Comparison of ENCODE assay signal across 19 cellular contexts in genomic region chr7:16747095-16747494, GRCh38. TPM values are rescaled to one million over a fixed set of nuclear protein-coding genes. Genes with fewer than 3 reads are reported as not detected.
A peak's percentile ranks its signal among the peaks of the same experiment; 100 is the strongest.
DNase-seq lines count a peak whose midpoint lies in the region; ATAC-seq and TF ChIP-seq lines count a peak whose summit lies in the region.
"Had no signal": no experiment of that assay in that cellular context is flagged by ENCODE, and none has a peak within 500 bp of the region (broad histone marks: within the 10 kb centered on the region; RNA-seq: fewer than 3 reads in every experiment).

No MANE protein-coding gene starts in this region.

- H3K36me3 Mint-ChIP-seq in activated CD4-positive, alpha-beta memory T cell treated with anti-CD3 and anti-CD28 coated beads for 36 hours = no peaks in the 10 kb centered on the region

- peaks cover 9% of the 10 kb centered on the region for H3K27me3 Mint-ChIP-seq in activated CD4-positive, alpha-beta memory T cell treated with anti-CD3 and anti-CD28 coated beads for 36 hours

- peaks cover 7 to 44% (median 15%) of the 10 kb centered on the region in 9 donors for H3K4me1 ChIP-seq in heart right ventricle
- peaks cover 3% of the 10 kb centered on the region for H3K4me1 ChIP-seq in testis
- peaks cover 0 to 3% (median 0%) of the 10 kb centered on the region in 4 donors for H3K4me1 ChIP-seq in Peyer's patch
- H3K4me1 ChIP-seq: SJCRH30 had no signal

- H3K27ac ChIP-seq in heart right ventricle = peak overlapping the region in 5 of 10 donors; percentile 16 to 46 (median 20)
- H3K27ac ChIP-seq in testis = no peak overlapping the region
- H3K27ac ChIP-seq in Peyer's patch = no peak overlapping the region
- H3K27ac ChIP-seq: C4-2B, SJCRH30 had no signal

- intact Hi-C loops in heart right ventricle (cut with DNase I) = loop anchor here in 1 of 10 donors (10.0 kb wide), 1 partner anchor 1062 kb away; the partner anchor contains the start of gene MEOX2
- intact Hi-C loops in testis (cut with DNase I; ENCODE audit: low total_unique reads) = no loop called here
- intact Hi-C loops in activated CD4-positive, alpha-beta memory T cell treated with anti-CD3 and anti-CD28 coated beads for 36 hours (cut with micrococcal nuclease) = no loop called here

- 7 to 20% methylated on average over 1 of the region's 1 CpG for WGBS in heart right ventricle, 2 donors
- 16 to 50% methylated on average over 1 of the region's 1 CpG for WGBS in testis, 2 donors

- no peaks in the 10 kb centered on the region for H3K27me3 ChIP-seq in heart right ventricle
- H3K27me3 ChIP-seq in testis = no peaks in the 10 kb centered on the region
- H3K27me3 ChIP-seq in Peyer's patch = no peaks in the 10 kb centered on the region
- H3K27me3 ChIP-seq: SJCRH30 had no signal

- no peaks in the 10 kb centered on the region for H3K4me1 Mint-ChIP-seq in activated CD4-positive, alpha-beta memory T cell treated with anti-CD3 and anti-CD28 coated beads for 36 hours (ENCODE audit: low read depth)

- TF ChIP-seq POLR2A in testis (IDR thresholded peaks at IDR 0.05) (no peak), Peyer's patch (IDR thresholded peaks at IDR 0.05) (no peak)

- ATAC-seq in heart right ventricle = peak; percentile 77 to 94 (median 88)

- H3K27ac Mint-ChIP-seq in activated CD4-positive, alpha-beta memory T cell treated with anti-CD3 and anti-CD28 coated beads for 36 hours = no peak overlapping the region
- H3K27ac Mint-ChIP-seq: H9 had no signal

- CTCF ChIA-PET in activated CD4-positive, alpha-beta memory T cell treated with anti-CD3 and anti-CD28 coated beads for 36 hours (lab: Charles Lee) = no interaction called here

- POLR2A ChIA-PET in activated CD4-positive, alpha-beta memory T cell treated with anti-CD3 and anti-CD28 coated beads for 36 hours (lab: Charles Lee) = no interaction called here

- no peaks in the 10 kb centered on the region for H3K9me3 ChIP-seq in heart right ventricle
- H3K9me3 ChIP-seq in testis = no peaks in the 10 kb centered on the region
- no peaks in the 10 kb centered on the region for H3K9me3 ChIP-seq in Peyer's patch
- H3K9me3 ChIP-seq: SJCRH30 had no signal

- peak; percentile 7 for DNase-seq in NCI-H2171 treated with DMSO at 0.1 percent for 48 hours (lab: John Stamatoyannopoulos, UW)
- no peak for DNase-seq in NCI-H2171 (lab: John Stamatoyannopoulos, UW)
- DNase-seq in NCI-H82 treated with DMSO at 0.1 percent for 48 hours (lab: John Stamatoyannopoulos, UW; ENCODE audit: unreplicated experiment) = peak; percentile 74
- DNase-seq in heart right ventricle = peak in 1 of 2 donors; percentile 62
- DNase-seq in testis = peak; percentile 29
- DNase-seq in activated gamma-delta T cell treated with Interleukin-2 at 50 U/mL for 16 hours = no peak
- DNase-seq in Peyer's patch = no peak
- no peak for DNase-seq in activated CD4-positive, alpha-beta memory T cell treated with anti-CD3 and anti-CD28 coated beads for 36 hours
- DNase-seq: 8988T, DMS53, H9, IMR-90, Kasumi-1, NCI-H1436, NCI-H2081 treated with DMSO at 0.1 percent for 48 hours, NCI-H226, SJCRH30 had no signal

- TF ChIP-seq CTCF in heart right ventricle (IDR thresholded peaks at IDR 0.05) (no peak), testis (IDR thresholded peaks at IDR 0.05) (no peak), Peyer's patch (IDR thresholded peaks at IDR 0.05) (no peak)

- no peaks in the 10 kb centered on the region for H3K9me3 Mint-ChIP-seq in activated CD4-positive, alpha-beta memory T cell treated with anti-CD3 and anti-CD28 coated beads for 36 hours
- H3K9me3 Mint-ChIP-seq: H9 had no signal

- no peak overlapping the region for H3K4me3 ChIP-seq in heart right ventricle
- no peak overlapping the region for H3K4me3 ChIP-seq in testis
- no peak overlapping the region for H3K4me3 ChIP-seq in Peyer's patch
- H3K4me3 ChIP-seq: SJCRH30 had no signal

- no peaks in the 10 kb centered on the region for H3K36me3 ChIP-seq in heart right ventricle
- H3K36me3 ChIP-seq in testis (ENCODE audit: low read depth, missing control alignments) = no peaks in the 10 kb centered on the region
- H3K36me3 ChIP-seq in Peyer's patch = no peaks in the 10 kb centered on the region
- H3K36me3 ChIP-seq: SJCRH30 had no signal

- no peak overlapping the region for H3K4me3 Mint-ChIP-seq in activated CD4-positive, alpha-beta memory T cell treated with anti-CD3 and anti-CD28 coated beads for 36 hours
- H3K4me3 Mint-ChIP-seq: H9 had no signal

RNA-seq across cellular contexts. Expression of gene TSPAN13, which starts 6.5 kb away (rescaled TPM):
- 10 to 100 TPM in 5 of 10 donors, 1 to 10 TPM in 5; 6.8 to 26.3 (median 10.0) TPM for total RNA-seq in heart right ventricle
- polyA plus RNA-seq in heart right ventricle = 10 to 100 TPM; 26.4 to 40.1 TPM
- total RNA-seq in testis = 10 to 100 TPM; 10.6 to 13.0 TPM
- polyA plus RNA-seq in testis (ENCODE audit: insufficient read depth, low read depth, low replicate concordance) = 10.0 TPM
- 10 to 100 TPM; 21.5 to 53.9 (median 33.1) TPM for total RNA-seq in Peyer's patch
- total RNA-seq in activated CD4-positive, alpha-beta memory T cell treated with anti-CD3 and anti-CD28 coated beads for 36 hours = under 1 TPM; 0.41 to 0.76 TPM

RNA-seq across cellular contexts. Expression of gene AGR2, which starts 57.7 kb away (rescaled TPM):
- not detected for total RNA-seq in heart right ventricle
- not detected for polyA plus RNA-seq in heart right ventricle
- total RNA-seq in testis = under 1 TPM in 1 of 2 donors, not detected in 1; 0.16 TPM
- 1.5 TPM for polyA plus RNA-seq in testis (ENCODE audit: insufficient read depth, low read depth, low replicate concordance)
- 100 to 1,000 TPM in 3 of 4 donors, 10 to 100 TPM in 1; 49.5 to 282 (median 252) TPM for total RNA-seq in Peyer's patch
- not detected for total RNA-seq in activated CD4-positive, alpha-beta memory T cell treated with anti-CD3 and anti-CD28 coated beads for 36 hours
- total RNA-seq: H9, IMR-90, RPMI7951, SJCRH30 had no signal
- polyA plus RNA-seq: IMR-90 had no signal

Comparison
In these comparisons a context has a peak if more than half of its experiments do, and no peak if none do; other contexts are left out.
1. DNase-seq: peak in NCI-H2171 treated with DMSO at 0.1 percent for 48 hours (single experiment), NCI-H82 treated with DMSO at 0.1 percent for 48 hours (single experiment) and testis (single experiment); none in NCI-H2171 (single experiment), activated gamma-delta T cell treated with Interleukin-2 at 50 U/mL for 16 hours (single experiment), Peyer's patch (0 of 3) and activated CD4-positive, alpha-beta memory T cell treated with anti-CD3 and anti-CD28 coated beads for 36 hours (single experiment).
2. RNA of gene TSPAN13, which starts 6.5 kb away (total RNA-seq): 21.5 to 53.9 TPM in Peyer's patch, 10.6 to 13.0 TPM in testis and 6.8 to 26.3 TPM in heart right ventricle; 0.41 to 0.76 TPM in activated CD4-positive, alpha-beta memory T cell treated with anti-CD3 and anti-CD28 coated beads for 36 hours; every median in the first group is over 4 times any median in the second.
3. RNA of gene AGR2, which starts 57.7 kb away (total RNA-seq): 49.5 to 282 TPM in Peyer's patch; 0.16 TPM in testis, not detected in heart right ventricle and not detected in activated CD4-positive, alpha-beta memory T cell treated with anti-CD3 and anti-CD28 coated beads for 36 hours; every median in the first group is over 10 times any median in the second.